8 cellular contexts compared by ENCODE assay signal in genomic region chr18:80147037-80147417, GRCh38. TPM values are rescaled to one million over a fixed set of nuclear protein-coding genes. Genes with fewer than 3 reads are reported as not detected.
DNase-seq lines count a peak whose midpoint lies in the region; ATAC-seq, FAIRE-seq and TF ChIP-seq lines count a peak whose summit lies in the region.

No MANE protein-coding gene starts in this region.

- intact Hi-C loops in right lobe of liver (cut with DNase I): no loop called here

- no peaks in the 10 kb centered on the region for H3K79me2 ChIP-seq in astrocyte (ENCODE audit: insufficient read depth, low read length)

- H3K36me3 ChIP-seq in astrocyte (ENCODE audit: insufficient read depth, low read length) (peaks cover 3% of the 10 kb centered on the region), right lobe of liver (no peaks in the 10 kb centered on the region)

- peak overlapping the region; percentile 93 for H3K4me2 ChIP-seq in astrocyte (ENCODE audit: low read length)

- no peaks in the 10 kb centered on the region for H3K9me3 Mint-ChIP-seq in astrocyte (ENCODE audit: unreplicated experiment)

- no peak for TF ChIP-seq POLR2A in right lobe of liver (IDR thresholded peaks at IDR 0.05)

- WGBS in right lobe of liver (ENCODE audit: insufficient coverage, low coverage, low lambda C conversion rate, missing lambda C conversion rate): 35% methylated on average over 12 of the region's 12 CpGs

- H3K27ac Mint-ChIP-seq in astrocyte (ENCODE audit: unreplicated experiment): peak overlapping the region; percentile 53

- no peaks in the 10 kb centered on the region for H3K27me3 Mint-ChIP-seq in astrocyte (ENCODE audit: low read depth, unreplicated experiment)

- H2AFZ ChIP-seq in astrocyte (ENCODE audit: low read depth, low read length): peak overlapping the region; percentile 71

- no peak for FAIRE-seq in astrocyte (lab: Jason Lieb, UNC)
- FAIRE-seq in HTR-8/SVneo (lab: Jason Lieb, UNC): no peak

- no peaks in the 10 kb centered on the region for H3K36me3 Mint-ChIP-seq in astrocyte (ENCODE audit: low read depth, unreplicated experiment)

- TF ChIP-seq CTCF in 22Rv1 (IDR thresholded peaks at IDR 0.05): no peak
- no peak for TF ChIP-seq CTCF in astrocyte (IDR thresholded peaks at IDR 0.05; ENCODE audit: insufficient read depth, low read depth, low read length)
- no peak for TF ChIP-seq CTCF in right lobe of liver (IDR thresholded peaks at IDR 0.05)

- H3K4me1 ChIP-seq in astrocyte (ENCODE audit: insufficient read depth, low read length) (peaks cover 6% of the 10 kb centered on the region), right lobe of liver (peaks cover 0 to 19% (median 7%) of the 10 kb centered on the region in 4 donors)

- DNase-seq in astrocyte (ENCODE audit: low read depth): no peak
- DNase-seq in right lobe of liver: no peak
- DNase-seq in HTR-8/SVneo (ENCODE audit: insufficient read length, low spot score): no peak
- DNase-seq in stimulated activated CD8-positive, alpha-beta memory T cell treated with anti-CD3 and anti-CD28 coated beads, Interleukin-4, amount 100 ng/mL, for 48 hours: no peak
- DNase-seq in hepatic stellate cell (ENCODE audit: low spot score): no peak

- H3K27me3 ChIP-seq in astrocyte (ENCODE audit: insufficient read depth, low read length): no peaks in the 10 kb centered on the region
- no peaks in the 10 kb centered on the region for H3K27me3 ChIP-seq in right lobe of liver

- peak overlapping the region; percentile 75 for H3K9ac ChIP-seq in astrocyte (ENCODE audit: low read length)

- peak overlapping the region; percentile 79 for H3K4me3 ChIP-seq in astrocyte (ENCODE audit: insufficient read depth, low read depth, low read length)
- H3K4me3 ChIP-seq in right lobe of liver: peak overlapping the region; percentile 45 to 61 (median 57)

- peaks cover 19% of the 10 kb centered on the region for H4K20me1 ChIP-seq in astrocyte (ENCODE audit: insufficient read depth, low read length)

- H3K27ac ChIP-seq in 22Rv1 (peak overlapping the region; percentile 70), astrocyte (ENCODE audit: low read depth, low read length) (no peak overlapping the region), right lobe of liver (no peak overlapping the region)

- peak; percentile 21 for ATAC-seq in GM18861 (IDR thresholded peaks at IDR 0.05; ENCODE audit: unreplicated experiment)
- ATAC-seq in HG03196 (IDR thresholded peaks at IDR 0.05; ENCODE audit: unreplicated experiment): peak; percentile 17
- ATAC-seq in right lobe of liver: peak in 3 of 4 donors; percentile 11 to 25 (median 13)

- no peaks in the 10 kb centered on the region for H3K9me3 ChIP-seq in astrocyte (ENCODE audit: insufficient read depth, low read depth, low read length)
- H3K9me3 ChIP-seq in right lobe of liver: no peaks in the 10 kb centered on the region

- peaks cover 16% of the 10 kb centered on the region for H3K4me1 Mint-ChIP-seq in astrocyte (ENCODE audit: low read depth, unreplicated experiment)

- peak overlapping the region; percentile 81 for H3K4me3 Mint-ChIP-seq in astrocyte (ENCODE audit: unreplicated experiment)

RNA-seq across cellular contexts. Expression of gene ADNP2, which starts 38.0 kb away (rescaled TPM):
- total RNA-seq in astrocyte: 17.9 and 20.5 TPM in 2 replicates
- total RNA-seq in right lobe of liver: 1 to 10 TPM; 4.4 to 9.9 (median 7.7) TPM
